In genomic region chr11:14809466-14809865, GRCh38 we compare ENCODE assay signal across 26 cellular contexts.
DNase-seq lines count a peak whose midpoint lies in the region; ATAC-seq and TF ChIP-seq lines count a peak whose summit lies in the region.
"Had no signal": no experiment of that assay in that cellular context is flagged by ENCODE, and none has a peak within 500 bp of the region (broad histone marks: within the 10 kb centered on the region; RNA-seq: fewer than 3 reads in every experiment).

No MANE protein-coding gene starts in this region.

- BruUV-seq in MCF 10A (replicated peaks; lab: Mats Ljungman, UMichigan), result no TSS peak

- POLR2A ChIA-PET in MCF 10A (lab: Yijun Ruan, JAX), result no interaction called here

- no peaks in the 10 kb centered on the region for H3K27me3 Mint-ChIP-seq in T-helper 1 cell treated with Interleukin-12 subunit alpha and Interleukin-12 subunit beta and Interleukin-4 antibody, amounts not matched to agents 30 μg/mL and 1 μg/mL, for 36 hours (ENCODE audit: low read depth)
- H3K27me3 Mint-ChIP-seq in MCF 10A (ENCODE audit: insufficient read depth, unreplicated experiment), result no peaks in the 10 kb centered on the region
- H3K27me3 Mint-ChIP-seq: activated naive CD8-positive, alpha-beta T cell treated with anti-CD3 and anti-CD28 coated beads, Interleukin-2, amount 10 ng/mL, durations not matched to agents 7 days and 5 days; activated T-helper 17 cell treated with anti-CD3 and anti-CD28 coated beads, Interleukin-2, amount 50 U/mL, for 72 hours; central memory CD8-positive, alpha-beta T cell; dendritic cell treated with granulocyte-macrophage colony-stimulating factor and Interleukin-4, amounts not matched to agents 40 ng/mL and 50 ng/mL, for 4 days had no signal

- intact Hi-C loops in MCF 10A (cut with micrococcal nuclease) (no loop called here), posterior cingulate gyrus (cut with DNase I) (no loop called here)

- peaks cover 65% of the 10 kb centered on the region for H3K36me3 Mint-ChIP-seq in T-helper 1 cell treated with Interleukin-12 subunit alpha and Interleukin-12 subunit beta and Interleukin-4 antibody, amounts not matched to agents 30 μg/mL and 1 μg/mL, for 36 hours (ENCODE audit: low read depth)
- H3K36me3 Mint-ChIP-seq in MCF 10A (ENCODE audit: insufficient read depth, unreplicated experiment), result peaks cover 6% of the 10 kb centered on the region

- TF ChIP-seq CTCF in HFF-Myc (IDR thresholded peaks at IDR 0.05; ENCODE audit: low read depth, low read length, missing control alignments) (no peak), MCF 10A (IDR thresholded peaks at IDR 0.05; ENCODE audit: unreplicated experiment) (no peak)

- H3K4me3 Mint-ChIP-seq in T-helper 1 cell treated with Interleukin-12 subunit alpha and Interleukin-12 subunit beta and Interleukin-4 antibody, amounts not matched to agents 30 μg/mL and 1 μg/mL, for 36 hours, result no peak overlapping the region
- no peak overlapping the region for H3K4me3 Mint-ChIP-seq in MCF 10A (ENCODE audit: unreplicated experiment)
- H3K4me3 Mint-ChIP-seq: activated naive CD8-positive, alpha-beta T cell treated with anti-CD3 and anti-CD28 coated beads, Interleukin-2, amount 10 ng/mL, durations not matched to agents 7 days and 5 days; activated T-helper 17 cell treated with anti-CD3 and anti-CD28 coated beads, Interleukin-2, amount 50 U/mL, for 72 hours; central memory CD8-positive, alpha-beta T cell; dendritic cell treated with granulocyte-macrophage colony-stimulating factor and Interleukin-4, amounts not matched to agents 40 ng/mL and 50 ng/mL, for 4 days; nephron had no signal

- peaks cover 12% of the 10 kb centered on the region for H3K4me1 Mint-ChIP-seq in T-helper 1 cell treated with Interleukin-12 subunit alpha and Interleukin-12 subunit beta and Interleukin-4 antibody, amounts not matched to agents 30 μg/mL and 1 μg/mL, for 36 hours (ENCODE audit: low read depth)
- no peaks in the 10 kb centered on the region for H3K4me1 Mint-ChIP-seq in MCF 10A (ENCODE audit: insufficient read depth, unreplicated experiment)
- H3K4me1 Mint-ChIP-seq: activated T-helper 17 cell treated with anti-CD3 and anti-CD28 coated beads, Interleukin-2, amount 50 U/mL, for 72 hours; central memory CD8-positive, alpha-beta T cell; nephron had no signal

- peaks cover 18% of the 10 kb centered on the region for H3K9me3 Mint-ChIP-seq in T-helper 1 cell treated with Interleukin-12 subunit alpha and Interleukin-12 subunit beta and Interleukin-4 antibody, amounts not matched to agents 30 μg/mL and 1 μg/mL, for 36 hours
- peaks cover 7% of the 10 kb centered on the region for H3K9me3 Mint-ChIP-seq in MCF 10A (ENCODE audit: unreplicated experiment)
- H3K9me3 Mint-ChIP-seq: dendritic cell treated with granulocyte-macrophage colony-stimulating factor and Interleukin-4, amounts not matched to agents 40 ng/mL and 50 ng/mL, for 4 days had no signal

- DNase-seq in T-helper 1 cell, result no peak
- peak; percentile 52 for DNase-seq in HFF-Myc (ENCODE audit: extremely low read depth, low read depth)
- DNase-seq in OCI-M1 (lab: John Stamatoyannopoulos, UW), result peak; percentile 22
- peak; percentile 12 for DNase-seq in fibroblast of the conjunctiva (ENCODE audit: low read depth)
- DNase-seq in MCF 10A (ENCODE audit: unreplicated experiment), result no peak
- no peak for DNase-seq in posterior cingulate gyrus
- DNase-seq: ACHN; activated CD4-positive, alpha-beta T cell treated with anti-CD3 and anti-CD28 coated beads, Interleukin-2, amount 50 U/mL, for 1 hour; activated CD8-positive, alpha-beta memory T cell treated with anti-CD3 and anti-CD28 coated beads, Interleukin-2, amount 50 U/mL, for 4 hours; activated naive CD8-positive, alpha-beta T cell treated with anti-CD3 and anti-CD28 coated beads, Interleukin-2, amount 10 ng/mL, durations not matched to agents 7 days and 5 days; BE2C; DMS79 treated with DMSO at 0.1 percent for 48 hours; hippocampal formation; KG1; left cardiac atrium; NCI-H2171 treated with DMSO at 0.1 percent for 48 hours; NCI-H69; trophoblast cell had no signal

- ATAC-seq in HG03342 (IDR thresholded peaks at IDR 0.05; ENCODE audit: unreplicated experiment), result no peak
- ATAC-seq: activated T-helper 17 cell treated with anti-CD3 and anti-CD28 coated beads, Interleukin-2, amount 50 U/mL, for 72 hours; gastroesophageal sphincter; left cardiac atrium had no signal

- H3K4me3 ChIP-seq in HFF-Myc (replicated peaks; ENCODE audit: low read depth, low read length), result no peak overlapping the region
- H3K4me3 ChIP-seq: gastroesophageal sphincter, right atrium auricular region had no signal

- peak overlapping the region; percentile 26 for H3K27ac Mint-ChIP-seq in T-helper 1 cell treated with Interleukin-12 subunit alpha and Interleukin-12 subunit beta and Interleukin-4 antibody, amounts not matched to agents 30 μg/mL and 1 μg/mL, for 36 hours
- H3K27ac Mint-ChIP-seq in MCF 10A (ENCODE audit: low read depth, unreplicated experiment), result no peak overlapping the region
- H3K27ac Mint-ChIP-seq: activated naive CD8-positive, alpha-beta T cell treated with anti-CD3 and anti-CD28 coated beads, Interleukin-2, amount 10 ng/mL, durations not matched to agents 7 days and 5 days; activated T-helper 17 cell treated with anti-CD3 and anti-CD28 coated beads, Interleukin-2, amount 50 U/mL, for 72 hours; dendritic cell treated with granulocyte-macrophage colony-stimulating factor and Interleukin-4, amounts not matched to agents 40 ng/mL and 50 ng/mL, for 4 days; nephron had no signal

- CTCF ChIA-PET in MCF 10A (lab: Yijun Ruan, JAX), result interaction anchor here (3.9 kb wide), 1 partner anchor 98 kb away, joined by 19 read pairs; no protein-coding TSS in a partner anchor

Comparison
In these comparisons a context has a peak if more than half of its experiments do, and no peak if none do; other contexts are left out.
1. DNase-seq: peak in HFF-Myc (single experiment), OCI-M1 (single experiment) and fibroblast of the conjunctiva (single experiment); none in T-helper 1 cell (0 of 5), MCF 10A (single experiment) and posterior cingulate gyrus (0 of 10).